In the genomic region with DNA sequence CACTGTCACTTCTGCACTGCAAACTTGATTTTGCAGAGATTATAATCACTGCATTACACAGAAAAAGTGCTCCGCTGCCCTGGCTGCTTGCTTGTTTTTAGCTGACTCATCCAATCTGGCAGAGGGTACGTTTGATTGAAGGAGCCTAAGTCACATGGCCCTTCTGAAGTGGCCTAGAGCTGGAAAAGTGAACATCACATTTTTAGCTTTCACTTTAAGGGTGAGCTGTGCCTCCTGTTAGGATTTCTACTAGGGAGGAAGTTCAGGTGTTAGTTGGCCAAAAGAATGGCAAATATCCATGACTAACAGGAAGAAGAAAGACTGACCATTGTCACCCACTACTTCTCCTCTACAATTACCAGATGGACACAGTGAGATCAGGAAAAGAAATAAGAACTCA, we compare ENCODE assay signal across 9 cellular contexts.
DNase-seq lines count a peak whose midpoint lies in the region; ATAC-seq and TF ChIP-seq lines count a peak whose summit lies in the region.
"Had no signal": no experiment of that assay in that cellular context is flagged by ENCODE, and none has a peak within 500 bp of the region (broad histone marks: within the 10 kb centered on the region; RNA-seq: fewer than 3 reads in every experiment).

No MANE protein-coding gene starts in this region.

- ATAC-seq in GM18502 (IDR thresholded peaks at IDR 0.05; ENCODE audit: poor library complexity, unreplicated experiment) (peak; percentile 80), HG02588 (IDR thresholded peaks at IDR 0.05; ENCODE audit: unreplicated experiment) (peak; percentile 71)
- no peak for ATAC-seq in naive thymus-derived CD8-positive, alpha-beta T cell

- no peak overlapping the region for H3K4me3 Mint-ChIP-seq in activated T-helper 2 cell treated with anti-CD3 and anti-CD28 coated beads, Interferon-gamma antibody, Interleukin-2, Interleukin-4, amounts not matched to agents 10 μg/mL and 5 μg/mL and 100 μg/mL, durations not matched to agents 14 hours and 24 hours and 36 hours (ENCODE audit: low read depth)
- H3K4me3 Mint-ChIP-seq in naive thymus-derived CD8-positive, alpha-beta T cell: no peak overlapping the region
- H3K4me3 Mint-ChIP-seq: central memory CD8-positive, alpha-beta T cell had no signal

- POLR2A ChIA-PET in naive thymus-derived CD8-positive, alpha-beta T cell (lab: Charles Lee): no interaction called here

- no peak overlapping the region for H3K27ac ChIP-seq in coronary artery

- no peaks in the 10 kb centered on the region for H3K36me3 Mint-ChIP-seq in activated T-helper 2 cell treated with anti-CD3 and anti-CD28 coated beads, Interferon-gamma antibody, Interleukin-2, Interleukin-4, amounts not matched to agents 10 μg/mL and 5 μg/mL and 100 μg/mL, durations not matched to agents 14 hours and 24 hours and 36 hours (ENCODE audit: low read depth)
- H3K36me3 Mint-ChIP-seq in naive thymus-derived CD8-positive, alpha-beta T cell: no peaks in the 10 kb centered on the region

- H3K27me3 Mint-ChIP-seq in activated T-helper 2 cell treated with anti-CD3 and anti-CD28 coated beads, Interferon-gamma antibody, Interleukin-2, Interleukin-4, amounts not matched to agents 10 μg/mL and 5 μg/mL and 100 μg/mL, durations not matched to agents 14 hours and 24 hours and 36 hours (ENCODE audit: low read depth): no peaks in the 10 kb centered on the region
- H3K27me3 Mint-ChIP-seq in naive thymus-derived CD8-positive, alpha-beta T cell: peaks cover 0 to 4% (median 0%) of the 10 kb centered on the region in 5 donors
- H3K27me3 Mint-ChIP-seq: central memory CD8-positive, alpha-beta T cell had no signal

- TF ChIP-seq CTCF in fibroblast of mammary gland (conservative IDR thresholded peaks at IDR 0.05; ENCODE audit: control insufficient read depth, insufficient read depth, low read depth, low read length) (no peak), coronary artery (IDR thresholded peaks at IDR 0.05) (no peak)

- no peak overlapping the region for H3K4me3 ChIP-seq in fibroblast of mammary gland (ENCODE audit: control insufficient read depth, low read depth, low read length)
- no peak overlapping the region for H3K4me3 ChIP-seq in coronary artery

- intact Hi-C loops in activated T-helper 2 cell treated with anti-CD3 and anti-CD28 coated beads, Interferon-gamma antibody, Interleukin-2, Interleukin-4, amounts not matched to agents 10 μg/mL and 5 μg/mL and 100 μg/mL, durations not matched to agents 14 hours and 24 hours and 36 hours (cut with micrococcal nuclease): no loop called here

- no peaks in the 10 kb centered on the region for H3K4me1 Mint-ChIP-seq in activated T-helper 2 cell treated with anti-CD3 and anti-CD28 coated beads, Interferon-gamma antibody, Interleukin-2, Interleukin-4, amounts not matched to agents 10 μg/mL and 5 μg/mL and 100 μg/mL, durations not matched to agents 14 hours and 24 hours and 36 hours (ENCODE audit: low read depth)
- no peaks in the 10 kb centered on the region for H3K4me1 Mint-ChIP-seq in naive thymus-derived CD8-positive, alpha-beta T cell
- H3K4me1 Mint-ChIP-seq: central memory CD8-positive, alpha-beta T cell had no signal

- DNase-seq in NCI-H2227 treated with DMSO at 0.1 percent for 48 hours (lab: John Stamatoyannopoulos, UW) (peak; percentile 8), fibroblast of mammary gland (ENCODE audit: low read depth) (peak; percentile 2), NCI-H1930 (lab: John Stamatoyannopoulos, UW) (no peak), coronary artery (ENCODE audit: low spot score) (no peak)
- no peak for DNase-seq in activated T-helper 2 cell treated with anti-CD3 and anti-CD28 coated beads, Interferon-gamma antibody, Interleukin-2, Interleukin-4, amounts not matched to agents 10 μg/mL and 5 μg/mL and 100 μg/mL, durations not matched to agents 14 hours and 24 hours and 36 hours (ENCODE audit: low spot score)
- no peak for DNase-seq in naive thymus-derived CD8-positive, alpha-beta T cell

- H3K9me3 Mint-ChIP-seq in activated T-helper 2 cell treated with anti-CD3 and anti-CD28 coated beads, Interferon-gamma antibody, Interleukin-2, Interleukin-4, amounts not matched to agents 10 μg/mL and 5 μg/mL and 100 μg/mL, durations not matched to agents 14 hours and 24 hours and 36 hours: no peaks in the 10 kb centered on the region
- H3K9me3 Mint-ChIP-seq in naive thymus-derived CD8-positive, alpha-beta T cell: peaks cover 0 to 14% (median 0%) of the 10 kb centered on the region in 9 donors

- H3K27ac Mint-ChIP-seq in activated T-helper 2 cell treated with anti-CD3 and anti-CD28 coated beads, Interferon-gamma antibody, Interleukin-2, Interleukin-4, amounts not matched to agents 10 μg/mL and 5 μg/mL and 100 μg/mL, durations not matched to agents 14 hours and 24 hours and 36 hours: no peak overlapping the region
- H3K27ac Mint-ChIP-seq in naive thymus-derived CD8-positive, alpha-beta T cell: no peak overlapping the region

Comparison
In these comparisons a context has a peak if more than half of its experiments do, and no peak if none do; other contexts are left out.
1. ATAC-seq: peak in GM18502 (single experiment) and HG02588 (single experiment); none in naive thymus-derived CD8-positive, alpha-beta T cell (0 of 2).
2. DNase-seq: peak in NCI-H2227 treated with DMSO at 0.1 percent for 48 hours (single experiment) and fibroblast of mammary gland (single experiment); none in NCI-H1930 (0 of 2), activated T-helper 2 cell treated with anti-CD3 and anti-CD28 coated beads, Interferon-gamma antibody, Interleukin-2, Interleukin-4, amounts not matched to agents 10 μg/mL and 5 μg/mL and 100 μg/mL, durations not matched to agents 14 hours and 24 hours and 36 hours (single experiment), coronary artery (single experiment) and naive thymus-derived CD8-positive, alpha-beta T cell (0 of 10).